ENCODE assay signal across 8 cellular contexts in the genomic region with DNA sequence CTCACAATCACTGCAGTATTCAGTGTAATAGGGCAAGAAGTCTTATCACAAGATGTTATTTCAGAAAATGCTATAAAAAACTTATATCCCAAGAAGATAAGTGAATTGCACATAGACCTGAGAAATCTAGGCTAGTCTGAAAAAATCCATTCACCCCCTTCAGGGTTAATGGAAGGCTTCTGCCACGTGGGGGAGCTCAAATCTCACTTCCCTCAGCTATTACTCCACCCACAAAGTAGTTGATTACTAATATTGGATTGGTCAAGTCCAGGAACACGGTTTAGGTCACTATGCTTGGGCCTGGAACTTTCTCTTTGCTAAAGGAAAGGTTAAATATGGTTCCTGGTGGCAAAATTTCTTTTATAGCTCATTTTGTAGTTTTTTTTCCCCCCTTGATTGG. TPM values are rescaled to one million over a fixed set of nuclear protein-coding genes. Genes with fewer than 3 reads are reported as not detected.
A peak's percentile ranks its signal among the peaks of the same experiment; 100 is the strongest.
DNase-seq lines count a peak whose midpoint lies in the region; ATAC-seq and TF ChIP-seq lines count a peak whose summit lies in the region.

No MANE protein-coding gene starts in this region.

- TF ChIP-seq POLR2A in uterus (IDR thresholded peaks at IDR 0.05) = no peak

- intact Hi-C loops in naive thymus-derived CD4-positive, alpha-beta T cell (cut with micrococcal nuclease) = loop anchor here in 1 of 2 donors (5.0 kb wide), 2 partner anchors 165 to 390 kb away; no protein-coding TSS in a partner anchor
- intact Hi-C loops in uterus (cut with DNase I; ENCODE audit: low total_unique reads) = no loop called here

- peak; percentile 75 for TF ChIP-seq CTCF in OCI-LY1 (IDR thresholded peaks at IDR 0.05; ENCODE audit: low read length)
- TF ChIP-seq CTCF in uterus (IDR thresholded peaks at IDR 0.05) = no peak

- H3K9me3 Mint-ChIP-seq in naive thymus-derived CD4-positive, alpha-beta T cell = peaks cover 0 to 16% (median 6%) of the 10 kb centered on the region in 11 donors

- H3K27ac Mint-ChIP-seq in naive thymus-derived CD4-positive, alpha-beta T cell = no peak overlapping the region

- H3K9me2 ChIP-seq in OCI-LY1 (ENCODE audit: low read depth, low read length) = no peaks in the 10 kb centered on the region

- H3K27me3 ChIP-seq in OCI-LY1 (ENCODE audit: insufficient read depth, low read length) (no peaks in the 10 kb centered on the region), uterus (no peaks in the 10 kb centered on the region)
- H3K27me3 ChIP-seq in naive thymus-derived CD4-positive, alpha-beta T cell (ENCODE audit: control insufficient read depth in 2 of 2, insufficient read depth in 2 of 2, low read length in 2 of 2) = no peaks in the 10 kb centered on the region

- peaks cover 0 to 5% (median 0%) of the 10 kb centered on the region in 5 donors for H3K27me3 Mint-ChIP-seq in naive thymus-derived CD4-positive, alpha-beta T cell

- no peaks in the 10 kb centered on the region for H3K36me3 ChIP-seq in OCI-LY1 (ENCODE audit: insufficient read depth, low read length)
- no peaks in the 10 kb centered on the region for H3K36me3 ChIP-seq in naive thymus-derived CD4-positive, alpha-beta T cell (ENCODE audit: control insufficient read depth in 2 of 3, insufficient read depth in 3 of 3, low read length in 3 of 3)
- no peaks in the 10 kb centered on the region for H3K36me3 ChIP-seq in uterus

- no peaks in the 10 kb centered on the region for H3F3A ChIP-seq in OCI-LY1 (ENCODE audit: insufficient read depth, low read length)

- H3K79me2 ChIP-seq in OCI-LY1 (ENCODE audit: insufficient read depth, low read length) = no peaks in the 10 kb centered on the region

- POLR2A ChIA-PET in naive thymus-derived CD4-positive, alpha-beta T cell (lab: Charles Lee) = interaction anchor here (1.0 kb wide), 1 partner anchor 110 kb away, joined by 4 read pairs; no protein-coding TSS in a partner anchor

- DNase-seq in NCI-H345 (lab: John Stamatoyannopoulos, UW) = peak; percentile 18
- no peak for DNase-seq in NCI-H345 treated with DMSO at 0.1 percent for 48 hours (lab: John Stamatoyannopoulos, UW; ENCODE audit: unreplicated experiment)
- DNase-seq in cerebellum (ENCODE audit: low spot score) = peak; percentile 3
- no peak for DNase-seq in naive thymus-derived CD4-positive, alpha-beta T cell
- DNase-seq in uterus = no peak

- no peaks in the 10 kb centered on the region for H3K4me1 Mint-ChIP-seq in naive thymus-derived CD4-positive, alpha-beta T cell

- H3K36me3 Mint-ChIP-seq in naive thymus-derived CD4-positive, alpha-beta T cell = no peaks in the 10 kb centered on the region

- peak; percentile 94 for ATAC-seq in GM19395 (IDR thresholded peaks at IDR 0.05; ENCODE audit: unreplicated experiment)
- ATAC-seq in HG03159 (IDR thresholded peaks at IDR 0.05; ENCODE audit: unreplicated experiment) = peak; percentile 100
- ATAC-seq in naive thymus-derived CD4-positive, alpha-beta T cell = peak; percentile 37

- H3K4me3 Mint-ChIP-seq in naive thymus-derived CD4-positive, alpha-beta T cell = no peak overlapping the region

- H3K4me3 ChIP-seq in OCI-LY1 (ENCODE audit: low read depth, low read length, poor library complexity, severe bottlenecking) (no peak overlapping the region), uterus (no peak overlapping the region)
- no peak overlapping the region for H3K4me3 ChIP-seq in naive thymus-derived CD4-positive, alpha-beta T cell (ENCODE audit: low read length)

- H3K9me3 ChIP-seq in OCI-LY1 (ENCODE audit: low read length) = no peaks in the 10 kb centered on the region
- no peaks in the 10 kb centered on the region for H3K9me3 ChIP-seq in naive thymus-derived CD4-positive, alpha-beta T cell (ENCODE audit: control insufficient read depth in 2 of 3, low read length in 3 of 3)
- H3K9me3 ChIP-seq in uterus = no peaks in the 10 kb centered on the region

- H3K9ac ChIP-seq in OCI-LY1 (ENCODE audit: low read length) = no peak overlapping the region

- H2AFZ ChIP-seq in OCI-LY1 (ENCODE audit: low read length) = no peak overlapping the region

- H3K27ac ChIP-seq in OCI-LY1 (ENCODE audit: low read depth, low read length, poor library complexity, severe bottlenecking) = no peak overlapping the region
- no peak overlapping the region for H3K27ac ChIP-seq in naive thymus-derived CD4-positive, alpha-beta T cell (ENCODE audit: low read depth, low read length)
- H3K27ac ChIP-seq in uterus = no peak overlapping the region

- H3K4me1 ChIP-seq in OCI-LY1 (ENCODE audit: insufficient read depth, low read length, severe bottlenecking) = no peaks in the 10 kb centered on the region
- H3K4me1 ChIP-seq in naive thymus-derived CD4-positive, alpha-beta T cell (ENCODE audit: control insufficient read depth in 2 of 2, insufficient read depth in 2 of 2, low read length in 2 of 2) = no peaks in the 10 kb centered on the region
- no peaks in the 10 kb centered on the region for H3K4me1 ChIP-seq in uterus

- no peaks in the 10 kb centered on the region for H4K20me1 ChIP-seq in OCI-LY1 (ENCODE audit: insufficient read depth, low read length)

- CTCF ChIA-PET in naive thymus-derived CD4-positive, alpha-beta T cell (lab: Charles Lee) = interaction anchor here (1.2 kb wide), 1 partner anchor 167 kb away, joined by 3 read pairs; no protein-coding TSS in a partner anchor

- H3K4me2 ChIP-seq in OCI-LY1 (ENCODE audit: low read length) = no peak overlapping the region

RNA-seq across cellular contexts. Expression of a gene that starts 51.2 kb away (rescaled TPM):
- 29.3 TPM for total RNA-seq in cerebellum
- 1 to 10 TPM in 3 of 5 experiments, under 1 TPM in 2; 0.22 to 5.6 (median 2.5) TPM for total RNA-seq in naive thymus-derived CD4-positive, alpha-beta T cell
- polyA plus RNA-seq in naive thymus-derived CD4-positive, alpha-beta T cell = 1 to 10 TPM in 1 of 2 donors, under 1 TPM in 1; 0.67 to 1.2 TPM
- total RNA-seq in uterus = 10 to 100 TPM in 1 of 4 donors, 1 to 10 TPM in 2, under 1 TPM in 1; 0.59 to 11.9 (median 2.4) TPM

Comparison
In these comparisons a context has a peak if more than half of its experiments do, and no peak if none do; other contexts are left out.
1. DNase-seq: peak in NCI-H345 (single experiment) and cerebellum (single experiment); none in NCI-H345 treated with DMSO at 0.1 percent for 48 hours (single experiment), naive thymus-derived CD4-positive, alpha-beta T cell (0 of 9) and uterus (0 of 2).
2. ATAC-seq: peak in every context shown above with its lines; median percentile 100 in HG03159; 94 in GM19395; 37 in naive thymus-derived CD4-positive, alpha-beta T cell.